ENCODE assay signal across 1 cellular context in the genomic region with DNA sequence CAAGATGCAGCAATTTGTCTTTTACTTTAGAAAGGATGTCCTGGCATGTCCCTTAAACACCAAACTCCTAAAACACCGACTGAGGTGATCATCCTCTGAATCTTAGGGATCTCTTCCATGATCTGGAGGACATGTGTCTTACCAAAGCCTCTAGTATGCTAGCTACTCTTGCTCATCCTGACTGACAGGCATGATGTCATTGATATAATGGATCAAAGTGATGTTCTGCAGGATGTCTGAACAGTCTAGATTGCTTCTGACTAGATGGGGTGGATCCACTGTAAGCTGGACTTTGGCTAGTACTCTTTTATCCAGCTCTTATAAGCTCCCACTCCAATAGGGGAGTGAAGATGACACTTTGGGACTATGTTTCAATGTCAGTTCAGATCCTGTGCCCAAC.
A peak's percentile ranks its signal among the peaks of the same experiment; 100 is the strongest.
TF ChIP-seq lines count a peak whose summit lies in the region.

No MANE protein-coding gene starts in this region.

TF ChIP-seq in HepG2, 621 proteins besides CTCF, POLR2A, EP300 and RAD21:
- TF ChIP-seq ZNF816 (CRISPR knock-in tag; IDR thresholded peaks at IDR 0.05; ENCODE audit: borderline replicate concordance) (no peak), ATF7 (IDR thresholded peaks at IDR 0.05) (peak; percentile 67), ATF7 (CRISPR knock-in tag; IDR thresholded peaks at IDR 0.05) (no peak)
- TF ChIP-seq, protein P1, sequence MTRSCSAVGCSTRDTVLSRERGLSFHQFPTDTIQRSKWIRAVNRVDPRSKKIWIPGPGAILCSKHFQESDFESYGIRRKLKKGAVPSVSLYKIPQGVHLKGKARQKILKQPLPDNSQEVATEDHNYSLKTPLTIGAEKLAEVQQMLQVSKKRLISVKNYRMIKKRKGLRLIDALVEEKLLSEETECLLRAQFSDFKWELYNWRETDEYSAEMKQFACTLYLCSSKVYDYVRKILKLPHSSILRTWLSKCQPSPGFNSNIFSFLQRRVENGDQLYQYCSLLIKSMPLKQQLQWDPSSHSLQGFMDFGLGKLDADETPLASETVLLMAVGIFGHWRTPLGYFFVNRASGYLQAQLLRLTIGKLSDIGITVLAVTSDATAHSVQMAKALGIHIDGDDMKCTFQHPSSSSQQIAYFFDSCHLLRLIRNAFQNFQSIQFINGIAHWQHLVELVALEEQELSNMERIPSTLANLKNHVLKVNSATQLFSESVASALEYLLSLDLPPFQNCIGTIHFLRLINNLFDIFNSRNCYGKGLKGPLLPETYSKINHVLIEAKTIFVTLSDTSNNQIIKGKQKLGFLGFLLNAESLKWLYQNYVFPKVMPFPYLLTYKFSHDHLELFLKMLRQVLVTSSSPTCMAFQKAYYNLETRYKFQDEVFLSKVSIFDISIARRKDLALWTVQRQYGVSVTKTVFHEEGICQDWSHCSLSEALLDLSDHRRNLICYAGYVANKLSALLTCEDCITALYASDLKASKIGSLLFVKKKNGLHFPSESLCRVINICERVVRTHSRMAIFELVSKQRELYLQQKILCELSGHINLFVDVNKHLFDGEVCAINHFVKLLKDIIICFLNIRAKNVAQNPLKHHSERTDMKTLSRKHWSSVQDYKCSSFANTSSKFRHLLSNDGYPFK (CRISPR knock-in tag; IDR thresholded peaks at IDR 0.05; ENCODE audit: borderline replicate concordance), result no peak
